Comparison of ENCODE assay signal across 16 cellular contexts in the genomic region with DNA sequence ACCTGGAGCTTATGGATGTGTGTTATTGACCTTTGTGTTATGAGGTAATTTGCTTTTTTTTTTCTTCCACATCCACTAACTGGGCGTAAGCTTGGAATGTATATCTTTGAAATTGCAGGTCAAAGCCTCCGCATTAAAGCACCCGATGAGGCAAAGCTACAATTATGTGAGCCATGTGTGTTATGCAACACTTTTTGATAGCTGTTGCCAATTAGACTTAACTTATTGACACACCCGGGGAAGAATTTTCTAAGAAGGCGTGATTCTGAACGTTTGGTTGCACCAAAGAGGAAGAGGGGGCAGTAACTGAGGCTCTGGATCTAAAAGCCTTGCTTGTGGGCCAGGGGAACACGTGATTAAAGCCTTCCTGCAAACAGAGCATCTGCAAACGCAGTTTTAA. TPM values are rescaled to one million over a fixed set of nuclear protein-coding genes. Genes with fewer than 3 reads are reported as not detected.
A peak's percentile ranks its signal among the peaks of the same experiment; 100 is the strongest.
DNase-seq lines count a peak whose midpoint lies in the region; ATAC-seq and TF ChIP-seq lines count a peak whose summit lies in the region.
"Had no signal": no experiment of that assay in that cellular context is flagged by ENCODE, and none has a peak within 500 bp of the region (broad histone marks: within the 10 kb centered on the region; RNA-seq: fewer than 3 reads in every experiment).

No MANE protein-coding gene starts in this region.

- CTCF ChIA-PET in Calu3 (lab: Charles Lee): interaction anchor here (1.1 kb wide), 1 partner anchor 9 kb away, joined by 6 read pairs; no protein-coding TSS in a partner anchor

- no peak overlapping the region for H3K4me3 ChIP-seq in esophagus squamous epithelium
- H3K4me3 ChIP-seq in neuronal stem cell (ENCODE audit: low read length in 2 of 2): no peak overlapping the region

- H3K79me1 ChIP-seq in neuronal stem cell (ENCODE audit: low read depth, low read length): no peaks in the 10 kb centered on the region

- no TSS peak for BruUV-seq in Calu3 (replicated peaks; lab: Mats Ljungman, UMichigan)

- no peak overlapping the region for H2AK5ac ChIP-seq in neuronal stem cell (ENCODE audit: low read depth, low read length)

- H3K9me3 ChIP-seq in esophagus squamous epithelium (no peaks in the 10 kb centered on the region), neuronal stem cell (replicated peaks in 1 of 2; ENCODE audit: control insufficient read depth in 2 of 2, insufficient read depth in 1 of 2, low read depth in 1 of 2, low read length in 2 of 2) (no peaks in the 10 kb centered on the region)

- no peak overlapping the region for H3K18ac ChIP-seq in neuronal stem cell (ENCODE audit: low read length)

- H3K27ac Mint-ChIP-seq in Calu3 (ENCODE audit: unreplicated experiment): peak overlapping the region; percentile 76
- H3K27ac Mint-ChIP-seq: activated naive CD4-positive, alpha-beta T cell treated with anti-CD3 and anti-CD28 coated beads, Interleukin-2, amount 50 U/mL, for 24 hours had no signal

- H2AFZ ChIP-seq in neuronal stem cell (ENCODE audit: low read length): peak overlapping the region; percentile 48

- no peak overlapping the region for H3K23ac ChIP-seq in neuronal stem cell (ENCODE audit: low read depth, low read length, poor library complexity)

- H4K8ac ChIP-seq in neuronal stem cell (ENCODE audit: low read depth, low read length): no peak overlapping the region

- DNase-seq in Calu3 (peak; percentile 50), NCI-H460 (ENCODE audit: extremely low read depth, low read depth) (peak; percentile 26), esophagus squamous epithelium (lab: John Stamatoyannopoulos, UW) (no peak), neuronal stem cell (ENCODE audit: low spot score) (no peak), H4 (ENCODE audit: low spot score) (no peak), GDM1 (lab: John Stamatoyannopoulos, UW) (no peak)
- DNase-seq: activated CD4-positive, CD25-positive, alpha-beta regulatory T cell treated with anti-CD3 and anti-CD28 coated beads, Interleukin-2, amount 50 U/mL, for 72 hours; activated CD8-positive, alpha-beta memory T cell treated with anti-CD3 and anti-CD28 coated beads, Interleukin-2, amount 50 U/mL, for 48 hours; AML-193; DMS79 treated with DMSO at 0.1 percent for 48 hours; stimulated activated naive CD4-positive, alpha-beta T cell had no signal

- TF ChIP-seq CTCF in Calu3 (IDR thresholded peaks at IDR 0.05; ENCODE audit: unreplicated experiment) (no peak), esophagus squamous epithelium (IDR thresholded peaks at IDR 0.05) (no peak)

- peaks cover 29% of the 10 kb centered on the region for H3K36me3 Mint-ChIP-seq in Calu3 (ENCODE audit: insufficient read depth, unreplicated experiment)

- H3K4ac ChIP-seq in neuronal stem cell (ENCODE audit: low read length): no peak overlapping the region

- H3K27me3 ChIP-seq in esophagus squamous epithelium (no peaks in the 10 kb centered on the region), neuronal stem cell (ENCODE audit: control insufficient read depth in 3 of 3, insufficient read depth in 3 of 3, low read depth in 1 of 3, low read length in 3 of 3) (no peaks in the 10 kb centered on the region)

- H3K9ac ChIP-seq in neuronal stem cell (ENCODE audit: low read depth, low read length, poor library complexity): no peak overlapping the region

- ATAC-seq in HG02642 (IDR thresholded peaks at IDR 0.05; ENCODE audit: poor library complexity, unreplicated experiment) (no peak), GM18519 (IDR thresholded peaks at IDR 0.05; ENCODE audit: low FRiP score, unreplicated experiment) (no peak)

- peaks cover 21% of the 10 kb centered on the region for H3K4me1 Mint-ChIP-seq in Calu3 (ENCODE audit: low read depth, unreplicated experiment)

- H3K36me3 ChIP-seq in esophagus squamous epithelium (no peaks in the 10 kb centered on the region), neuronal stem cell (replicated peaks in 1 of 2; ENCODE audit: control insufficient read depth in 2 of 2, insufficient read depth in 2 of 2, low read length in 2 of 2) (no peaks in the 10 kb centered on the region)

- WGBS in esophagus squamous epithelium, 2 donors: 30 to 34% methylated on average over 8 of the region's 8 CpGs
- WGBS in neuronal stem cell (ENCODE audit: extremely low coverage in 2 of 2, insufficient read length in 2 of 2, insufficient replicate concordance in 1 of 2), 2 donors: no CpG with 5 or more reads among the region's 8 CpGs

- no peak overlapping the region for H2BK120ac ChIP-seq in neuronal stem cell (ENCODE audit: low read depth, low read length)

- H3K27me3 Mint-ChIP-seq in Calu3 (ENCODE audit: unreplicated experiment): no peaks in the 10 kb centered on the region

- H2BK12ac ChIP-seq in neuronal stem cell (ENCODE audit: low read length): no peak overlapping the region

- no peak overlapping the region for H3K4me2 ChIP-seq in neuronal stem cell (ENCODE audit: insufficient read depth, low read length, poor library complexity, severe bottlenecking)

- H3K14ac ChIP-seq in neuronal stem cell (ENCODE audit: low read length): no peak overlapping the region

- peaks cover 0 to 31% (median 13%) of the 10 kb centered on the region in 3 donors for H3K4me1 ChIP-seq in esophagus squamous epithelium
- H3K4me1 ChIP-seq in neuronal stem cell (ENCODE audit: control insufficient read depth in 2 of 2, insufficient read depth in 1 of 2, low read depth in 1 of 2, low read length in 2 of 2): no peaks in the 10 kb centered on the region

- no peak overlapping the region for H2BK15ac ChIP-seq in neuronal stem cell (ENCODE audit: low read length)

- intact Hi-C loops in Calu3 (cut with micrococcal nuclease; ENCODE audit: unreplicated experiment) (no loop called here), esophagus squamous epithelium (cut with DNase I) (no loop called here)

- no peak for TF ChIP-seq POLR2A in esophagus squamous epithelium (IDR thresholded peaks at IDR 0.05)

- no peaks in the 10 kb centered on the region for H3K9me3 Mint-ChIP-seq in Calu3 (ENCODE audit: low read depth, unreplicated experiment)
- H3K9me3 Mint-ChIP-seq: activated naive CD4-positive, alpha-beta T cell treated with anti-CD3 and anti-CD28 coated beads, Interleukin-2, amount 50 U/mL, for 24 hours had no signal

- H3K4me3 Mint-ChIP-seq in Calu3 (ENCODE audit: low read depth, unreplicated experiment): no peak overlapping the region
- H3K4me3 Mint-ChIP-seq: activated naive CD4-positive, alpha-beta T cell treated with anti-CD3 and anti-CD28 coated beads, Interleukin-2, amount 50 U/mL, for 24 hours had no signal

- H3K27ac ChIP-seq in esophagus squamous epithelium (peak overlapping the region in 3 of 4 donors; percentile 33 to 49 (median 36)), neuronal stem cell (replicated peaks; ENCODE audit: low read length) (no peak overlapping the region)

- no peak overlapping the region for H2BK5ac ChIP-seq in neuronal stem cell (ENCODE audit: low read length)

- H4K91ac ChIP-seq in neuronal stem cell (ENCODE audit: low read depth, low read length, poor library complexity): no peak overlapping the region

RNA-seq across cellular contexts. Expression of gene TEX12, which starts 0.6 kb away (rescaled TPM):
- total RNA-seq in Calu3 (2022): not detected in 2 replicates
- 0.10 TPM in 1 of 2 replicates, not detected in the other for total RNA-seq in NCI-H460 (2014; rRNA removed; shearing (Covaris generic))
- polyA plus RNA-seq in NCI-H460 (2014; cell fraction: nucleus; rRNA removed): not detected in 2 replicates
- total RNA-seq in esophagus squamous epithelium: 1 to 10 TPM in 1 of 4 donors, under 1 TPM in 1, not detected in 2; 0.38 to 2.5 TPM
- polyA plus RNA-seq in neuronal stem cell (2013, experiment 1 of 2): 0.04 TPM
- polyA plus RNA-seq in neuronal stem cell (2013, experiment 2 of 2): 0.12 TPM
- total RNA-seq in H4 (2014; rRNA removed; shearing (Covaris generic)): 0.35 TPM in 1 of 2 replicates, not detected in the other
- total RNA-seq: chondrocyte, renal cortical epithelial cell had no signal

RNA-seq across cellular contexts. Expression of gene IL18, which starts 2.7 kb away (rescaled TPM):
- 111 and 121 TPM in 2 replicates for total RNA-seq in Calu3 (2022)
- 4.2 and 6.0 TPM in 2 replicates for total RNA-seq in NCI-H460 (2014; rRNA removed; shearing (Covaris generic))
- 3.2 and 4.4 TPM in 2 replicates for polyA plus RNA-seq in NCI-H460 (2014; cell fraction: nucleus; rRNA removed)
- total RNA-seq in esophagus squamous epithelium: 100 to 1,000 TPM in 2 of 4 donors, 10 to 100 TPM in 2; 43.7 to 125 (median 98.3) TPM
- 0.31 TPM for polyA plus RNA-seq in neuronal stem cell (2013, experiment 1 of 2)
- polyA plus RNA-seq in neuronal stem cell (2013, experiment 2 of 2): 0.29 TPM
- 10.3 and 19.9 TPM in 2 replicates for total RNA-seq in H4 (2014; rRNA removed; shearing (Covaris generic))

RNA-seq across cellular contexts. Expression of gene BCO2, which starts 8.8 kb away (rescaled TPM):
- 13.8 and 15.0 TPM in 2 replicates for total RNA-seq in Calu3 (2022)
- total RNA-seq in NCI-H460 (2014; rRNA removed; shearing (Covaris generic)): 0.50 and 1.0 TPM in 2 replicates
- 0.16 and 6.8 TPM in 2 replicates for polyA plus RNA-seq in NCI-H460 (2014; cell fraction: nucleus; rRNA removed)
- total RNA-seq in esophagus squamous epithelium: 10 to 100 TPM in 2 of 4 donors, 1 to 10 TPM in 2; 2.7 to 17.0 (median 9.5) TPM
- polyA plus RNA-seq in neuronal stem cell (2013, experiment 1 of 2): 0.75 TPM
- polyA plus RNA-seq in neuronal stem cell (2013, experiment 2 of 2): 0.76 TPM
- 1.2 TPM in 1 of 2 replicates, not detected in the other for total RNA-seq in H4 (2014; rRNA removed; shearing (Covaris generic))

RNA-seq across cellular contexts. Expression of gene PTS, which starts 59.7 kb away (rescaled TPM):
- total RNA-seq in Calu3 (2022): 28.8 and 29.3 TPM in 2 replicates
- total RNA-seq in NCI-H460 (2014; rRNA removed; shearing (Covaris generic)): 73.7 and 86.2 TPM in 2 replicates
- 110 and 140 TPM in 2 replicates for polyA plus RNA-seq in NCI-H460 (2014; cell fraction: nucleus; rRNA removed)
- total RNA-seq in esophagus squamous epithelium: 10 to 100 TPM; 18.4 to 41.8 (median 38.0) TPM
- 41.6 TPM for polyA plus RNA-seq in neuronal stem cell (2013, experiment 1 of 2)
- polyA plus RNA-seq in neuronal stem cell (2013, experiment 2 of 2): 43.7 TPM
- 41.8 and 51.6 TPM in 2 replicates for total RNA-seq in H4 (2014; rRNA removed; shearing (Covaris generic))

Comparison
In these comparisons a context has a peak if more than half of its experiments do, and no peak if none do; other contexts are left out.
1. DNase-seq: peak in Calu3 (single experiment) and NCI-H460 (single experiment); none in esophagus squamous epithelium (single experiment), neuronal stem cell (single experiment), H4 (single experiment) and GDM1 (single experiment).